ENCODE assay signal across 1 cellular context in genomic region chr17:38691154-38691553, GRCh38.
TF ChIP-seq lines count a peak whose summit lies in the region.

No MANE protein-coding gene starts in this region.

TF ChIP-seq in HepG2, 621 proteins besides CTCF, POLR2A, EP300 and RAD21 (continued from another document and continues in another):
- TF ChIP-seq, protein P1, sequence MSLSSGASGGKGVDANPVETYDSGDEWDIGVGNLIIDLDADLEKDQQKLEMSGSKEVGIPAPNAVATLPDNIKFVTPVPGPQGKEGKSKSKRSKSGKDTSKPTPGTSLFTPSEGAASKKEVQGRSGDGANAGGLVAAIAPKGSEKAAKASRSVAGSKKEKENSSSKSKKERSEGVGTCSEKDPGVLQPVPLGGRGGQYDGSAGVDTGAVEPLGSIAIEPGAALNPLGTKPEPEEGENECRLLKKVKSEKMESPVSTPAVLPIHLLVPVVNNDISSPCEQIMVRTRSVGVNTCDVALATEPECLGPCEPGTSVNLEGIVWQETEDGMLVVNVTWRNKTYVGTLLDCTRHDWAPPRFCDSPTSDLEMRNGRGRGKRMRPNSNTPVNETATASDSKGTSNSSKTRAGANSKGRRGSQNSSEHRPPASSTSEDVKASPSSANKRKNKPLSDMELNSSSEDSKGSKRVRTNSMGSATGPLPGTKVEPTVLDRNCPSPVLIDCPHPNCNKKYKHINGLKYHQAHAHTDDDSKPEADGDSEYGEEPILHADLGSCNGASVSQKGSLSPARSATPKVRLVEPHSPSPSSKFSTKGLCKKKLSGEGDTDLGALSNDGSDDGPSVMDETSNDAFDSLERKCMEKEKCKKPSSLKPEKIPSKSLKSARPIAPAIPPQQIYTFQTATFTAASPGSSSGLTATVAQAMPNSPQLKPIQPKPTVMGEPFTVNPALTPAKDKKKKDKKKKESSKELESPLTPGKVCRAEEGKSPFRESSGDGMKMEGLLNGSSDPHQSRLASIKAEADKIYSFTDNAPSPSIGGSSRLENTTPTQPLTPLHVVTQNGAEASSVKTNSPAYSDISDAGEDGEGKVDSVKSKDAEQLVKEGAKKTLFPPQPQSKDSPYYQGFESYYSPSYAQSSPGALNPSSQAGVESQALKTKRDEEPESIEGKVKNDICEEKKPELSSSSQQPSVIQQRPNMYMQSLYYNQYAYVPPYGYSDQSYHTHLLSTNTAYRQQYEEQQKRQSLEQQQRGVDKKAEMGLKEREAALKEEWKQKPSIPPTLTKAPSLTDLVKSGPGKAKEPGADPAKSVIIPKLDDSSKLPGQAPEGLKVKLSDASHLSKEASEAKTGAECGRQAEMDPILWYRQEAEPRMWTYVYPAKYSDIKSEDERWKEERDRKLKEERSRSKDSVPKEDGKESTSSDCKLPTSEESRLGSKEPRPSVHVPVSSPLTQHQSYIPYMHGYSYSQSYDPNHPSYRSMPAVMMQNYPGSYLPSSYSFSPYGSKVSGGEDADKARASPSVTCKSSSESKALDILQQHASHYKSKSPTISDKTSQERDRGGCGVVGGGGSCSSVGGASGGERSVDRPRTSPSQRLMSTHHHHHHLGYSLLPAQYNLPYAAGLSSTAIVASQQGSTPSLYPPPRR (CRISPR knock-in tag; IDR thresholded peaks at IDR 0.05; ENCODE audit: borderline replicate concordance): peak; percentile 62; the same call in 1 of the 2 replicates
- peak; percentile 95 for TF ChIP-seq THRA (CRISPR knock-in tag; IDR thresholded peaks at IDR 0.05; ENCODE audit: borderline replicate concordance)
- TF ChIP-seq IRF2 (CRISPR knock-in tag; IDR thresholded peaks at IDR 0.05): peak; percentile 53; the same call in 1 of the 2 replicates
- TF ChIP-seq ZNF143 (CRISPR knock-in tag; IDR thresholded peaks at IDR 0.05): peak; percentile 80
- TF ChIP-seq NCOA2 (CRISPR knock-in tag; IDR thresholded peaks at IDR 0.05): peak; percentile 83
- no peak for TF ChIP-seq MYNN (CRISPR knock-in tag; IDR thresholded peaks at IDR 0.05; ENCODE audit: low read depth)
- peak; percentile 86 for TF ChIP-seq NCOR1 (IDR thresholded peaks at IDR 0.05; ENCODE audit: borderline replicate concordance, low read length)
- TF ChIP-seq ZNF256 (CRISPR knock-in tag; conservative IDR thresholded peaks at IDR 0.05): no peak
- TF ChIP-seq SP5 (CRISPR knock-in tag; IDR thresholded peaks at IDR 0.05; ENCODE audit: borderline replicate concordance, low read depth): peak; percentile 93
- TF ChIP-seq, protein P2, sequence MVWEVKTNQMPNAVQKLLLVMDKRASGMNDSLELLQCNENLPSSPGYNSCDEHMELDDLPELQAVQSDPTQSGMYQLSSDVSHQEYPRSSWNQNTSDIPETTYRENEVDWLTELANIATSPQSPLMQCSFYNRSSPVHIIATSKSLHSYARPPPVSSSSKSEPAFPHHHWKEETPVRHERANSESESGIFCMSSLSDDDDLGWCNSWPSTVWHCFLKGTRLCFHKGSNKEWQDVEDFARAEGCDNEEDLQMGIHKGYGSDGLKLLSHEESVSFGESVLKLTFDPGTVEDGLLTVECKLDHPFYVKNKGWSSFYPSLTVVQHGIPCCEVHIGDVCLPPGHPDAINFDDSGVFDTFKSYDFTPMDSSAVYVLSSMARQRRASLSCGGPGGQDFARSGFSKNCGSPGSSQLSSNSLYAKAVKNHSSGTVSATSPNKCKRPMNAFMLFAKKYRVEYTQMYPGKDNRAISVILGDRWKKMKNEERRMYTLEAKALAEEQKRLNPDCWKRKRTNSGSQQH (CRISPR knock-in tag; IDR thresholded peaks at IDR 0.05; ENCODE audit: low read depth): no peak
- peak; percentile 46; the same call in 1 of the 2 replicates for TF ChIP-seq ZGPAT (CRISPR knock-in tag; IDR thresholded peaks at IDR 0.05)
- TF ChIP-seq ZNF350 (CRISPR knock-in tag; IDR thresholded peaks at IDR 0.05; ENCODE audit: borderline replicate concordance, low read depth): peak; percentile 81; the same call in 1 of the 2 replicates
- TF ChIP-seq, protein P3, sequence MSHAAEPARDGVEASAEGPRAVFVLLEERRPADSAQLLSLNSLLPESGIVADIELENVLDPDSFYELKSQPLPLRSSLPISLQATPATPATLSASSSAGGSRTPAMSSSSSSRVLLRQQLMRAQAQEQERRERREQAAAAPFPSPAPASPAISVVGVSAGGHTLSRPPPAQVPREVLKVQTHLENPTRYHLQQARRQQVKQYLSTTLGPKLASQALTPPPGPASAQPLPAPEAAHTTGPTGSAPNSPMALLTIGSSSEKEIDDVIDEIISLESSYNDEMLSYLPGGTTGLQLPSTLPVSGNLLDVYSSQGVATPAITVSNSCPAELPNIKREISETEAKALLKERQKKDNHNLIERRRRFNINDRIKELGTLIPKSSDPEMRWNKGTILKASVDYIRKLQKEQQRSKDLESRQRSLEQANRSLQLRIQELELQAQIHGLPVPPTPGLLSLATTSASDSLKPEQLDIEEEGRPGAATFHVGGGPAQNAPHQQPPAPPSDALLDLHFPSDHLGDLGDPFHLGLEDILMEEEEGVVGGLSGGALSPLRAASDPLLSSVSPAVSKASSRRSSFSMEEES (CRISPR knock-in tag; IDR thresholded peaks at IDR 0.05): no peak
- TF ChIP-seq, protein P4, sequence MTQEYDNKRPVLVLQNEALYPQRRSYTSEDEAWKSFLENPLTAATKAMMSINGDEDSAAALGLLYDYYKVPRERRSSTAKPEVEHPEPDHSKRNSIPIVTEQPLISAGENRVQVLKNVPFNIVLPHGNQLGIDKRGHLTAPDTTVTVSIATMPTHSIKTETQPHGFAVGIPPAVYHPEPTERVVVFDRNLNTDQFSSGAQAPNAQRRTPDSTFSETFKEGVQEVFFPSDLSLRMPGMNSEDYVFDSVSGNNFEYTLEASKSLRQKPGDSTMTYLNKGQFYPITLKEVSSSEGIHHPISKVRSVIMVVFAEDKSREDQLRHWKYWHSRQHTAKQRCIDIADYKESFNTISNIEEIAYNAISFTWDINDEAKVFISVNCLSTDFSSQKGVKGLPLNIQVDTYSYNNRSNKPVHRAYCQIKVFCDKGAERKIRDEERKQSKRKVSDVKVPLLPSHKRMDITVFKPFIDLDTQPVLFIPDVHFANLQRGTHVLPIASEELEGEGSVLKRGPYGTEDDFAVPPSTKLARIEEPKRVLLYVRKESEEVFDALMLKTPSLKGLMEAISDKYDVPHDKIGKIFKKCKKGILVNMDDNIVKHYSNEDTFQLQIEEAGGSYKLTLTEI (CRISPR knock-in tag; conservative IDR thresholded peaks at IDR 0.05): no peak
- TF ChIP-seq, protein P5, sequence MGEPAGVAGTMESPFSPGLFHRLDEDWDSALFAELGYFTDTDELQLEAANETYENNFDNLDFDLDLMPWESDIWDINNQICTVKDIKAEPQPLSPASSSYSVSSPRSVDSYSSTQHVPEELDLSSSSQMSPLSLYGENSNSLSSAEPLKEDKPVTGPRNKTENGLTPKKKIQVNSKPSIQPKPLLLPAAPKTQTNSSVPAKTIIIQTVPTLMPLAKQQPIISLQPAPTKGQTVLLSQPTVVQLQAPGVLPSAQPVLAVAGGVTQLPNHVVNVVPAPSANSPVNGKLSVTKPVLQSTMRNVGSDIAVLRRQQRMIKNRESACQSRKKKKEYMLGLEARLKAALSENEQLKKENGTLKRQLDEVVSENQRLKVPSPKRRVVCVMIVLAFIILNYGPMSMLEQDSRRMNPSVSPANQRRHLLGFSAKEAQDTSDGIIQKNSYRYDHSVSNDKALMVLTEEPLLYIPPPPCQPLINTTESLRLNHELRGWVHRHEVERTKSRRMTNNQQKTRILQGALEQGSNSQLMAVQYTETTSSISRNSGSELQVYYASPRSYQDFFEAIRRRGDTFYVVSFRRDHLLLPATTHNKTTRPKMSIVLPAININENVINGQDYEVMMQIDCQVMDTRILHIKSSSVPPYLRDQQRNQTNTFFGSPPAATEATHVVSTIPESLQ (CRISPR knock-in tag; conservative IDR thresholded peaks at IDR 0.05): no peak
- TF ChIP-seq ZFP1 (CRISPR knock-in tag; IDR thresholded peaks at IDR 0.05): no peak
- TF ChIP-seq ZNF644 (CRISPR knock-in tag; IDR thresholded peaks at IDR 0.05; ENCODE audit: low read depth): no peak
- TF ChIP-seq ZNF839 (CRISPR knock-in tag; IDR thresholded peaks at IDR 0.05; ENCODE audit: borderline replicate concordance): no peak
- TF ChIP-seq TBL1XR1 (IDR thresholded peaks at IDR 0.05; ENCODE audit: borderline replicate concordance, low read length, partially characterized antibody): peak; percentile 79
- TF ChIP-seq POLR2AphosphoS2 (IDR thresholded peaks at IDR 0.05; ENCODE audit: low read depth, low read length): no peak
- peak; percentile 31; the same call in 1 of the 2 replicates for TF ChIP-seq DR1 (CRISPR knock-in tag; IDR thresholded peaks at IDR 0.05)
- peak; percentile 79 for TF ChIP-seq PRDM15 (CRISPR knock-in tag; IDR thresholded peaks at IDR 0.05)
- TF ChIP-seq KMT2A (CRISPR knock-in tag; IDR thresholded peaks at IDR 0.05): 0 out of 2 replicates have a peak, but pooled peaks have one; percentile 33
- no peak for TF ChIP-seq NFIC (IDR thresholded peaks at IDR 0.05; ENCODE audit: low read length)
- TF ChIP-seq GMEB1 (CRISPR knock-in tag; IDR thresholded peaks at IDR 0.05; ENCODE audit: borderline replicate concordance): 0 out of 2 replicates have a peak, but pooled peaks have one; percentile 13
- TF ChIP-seq SRY (CRISPR knock-in tag; IDR thresholded peaks at IDR 0.05): no peak
- no peak for TF ChIP-seq AKAP8 (CRISPR knock-in tag; IDR thresholded peaks at IDR 0.05)
- peak; percentile 30; the same call in 1 of the 2 replicates for TF ChIP-seq ZNF205 (CRISPR knock-in tag; IDR thresholded peaks at IDR 0.05)
- peak; percentile 64; the same call in 1 of the 2 replicates for TF ChIP-seq FOXP4 (CRISPR knock-in tag; IDR thresholded peaks at IDR 0.05)
- TF ChIP-seq RORA (CRISPR knock-in tag; IDR thresholded peaks at IDR 0.05): no peak
